ENCODE assay signal across 8 cellular contexts in genomic region chr11:64803846-64804345, GRCh38. TPM values are rescaled to one million over a fixed set of nuclear protein-coding genes. Genes with fewer than 3 reads are reported as not detected.
DNase-seq lines count a peak whose midpoint lies in the region; ATAC-seq, FAIRE-seq and TF ChIP-seq lines count a peak whose summit lies in the region.

No MANE protein-coding gene starts in this region.

- no peaks in the 10 kb centered on the region for H3K9me3 Mint-ChIP-seq in activated T-cell treated with anti-CD3 and anti-CD28 coated beads, Interleukin-2, amount 50 U/mL, for 72 hours
- H3K9me3 Mint-ChIP-seq in MCF 10A (ENCODE audit: unreplicated experiment), result no peaks in the 10 kb centered on the region

- intact Hi-C loops in MCF 10A (cut with micrococcal nuclease), result loop anchor here (2.0 kb wide), 1 partner anchor 41 kb away; the partner anchor contains the start of gene CDC42BPG
- intact Hi-C loops in lower leg skin (cut with DNase I; ENCODE audit: low total_unique reads), result no loop called here

- TF ChIP-seq CTCF in MCF 10A (IDR thresholded peaks at IDR 0.05; ENCODE audit: unreplicated experiment) (no peak), lower leg skin (IDR thresholded peaks at IDR 0.05) (no peak)

- H3K4me1 Mint-ChIP-seq in activated T-cell treated with anti-CD3 and anti-CD28 coated beads, Interleukin-2, amount 50 U/mL, for 72 hours (ENCODE audit: low read depth), result peaks cover 27% of the 10 kb centered on the region
- H3K4me1 Mint-ChIP-seq in MCF 10A (ENCODE audit: insufficient read depth, unreplicated experiment), result peaks cover 10% of the 10 kb centered on the region

- peak overlapping the region; percentile 91 for H3K27ac Mint-ChIP-seq in activated T-cell treated with anti-CD3 and anti-CD28 coated beads, Interleukin-2, amount 50 U/mL, for 72 hours
- H3K27ac Mint-ChIP-seq in MCF 10A (ENCODE audit: low read depth, unreplicated experiment), result peak overlapping the region; percentile 81

- 36 to 41% methylated on average over 15 of the region's 15 CpGs for WGBS in lower leg skin, 2 donors
- 38% methylated on average over 15 of the region's 15 CpGs for WGBS in urinary bladder

- CTCF ChIA-PET in MCF 10A (lab: Yijun Ruan, JAX), result interaction anchor here (0.5 to 1.5 kb wide), 6 partner anchors 22 to 203 kb away, joined by 3 to 7 read pairs (median 4); no protein-coding TSS in a partner anchor

- H3K27me3 Mint-ChIP-seq in activated T-cell treated with anti-CD3 and anti-CD28 coated beads, Interleukin-2, amount 50 U/mL, for 72 hours (ENCODE audit: low read depth), result no peaks in the 10 kb centered on the region
- H3K27me3 Mint-ChIP-seq in MCF 10A (ENCODE audit: insufficient read depth, unreplicated experiment), result no peaks in the 10 kb centered on the region

- no peaks in the 10 kb centered on the region for H3K4me1 ChIP-seq in urinary bladder (ENCODE audit: insufficient read depth)

- POLR2A ChIA-PET in MCF 10A (lab: Yijun Ruan, JAX), result interaction anchor here (0.7 to 2.4 kb wide), 9 partner anchors 10 to 81 kb away, joined by 3 to 9 read pairs (median 5); partner anchors contain the start of gene SF1

- TF ChIP-seq POLR2A in lower leg skin (IDR thresholded peaks at IDR 0.05), result no peak
- TF ChIP-seq POLR2A in GM12891 (IDR thresholded peaks at IDR 0.05; ENCODE audit: low read depth, low read length), result no peak

- peak overlapping the region; percentile 38 for H3K27ac ChIP-seq in urinary bladder (ENCODE audit: low read depth)

- H3K4me3 ChIP-seq in lower leg skin (ENCODE audit: low read depth, poor library complexity, severe bottlenecking), result peak overlapping the region; percentile 40
- peak overlapping the region; percentile 60 for H3K4me3 ChIP-seq in urinary bladder (ENCODE audit: low read depth, low read length)

- BruUV-seq in MCF 10A (replicated peaks; lab: Mats Ljungman, UMichigan), result TSS peak; percentile 61

- no peak for FAIRE-seq in GM12891 (lab: Jason Lieb, UNC)

- ATAC-seq in activated T-cell treated with anti-CD3 and anti-CD28 coated beads, Interleukin-2, amount 50 U/mL, for 72 hours (replicated peaks in 1 of 2), result no peak
- no peak for ATAC-seq in GM19452 (IDR thresholded peaks at IDR 0.05; ENCODE audit: unreplicated experiment)

- H3K36me3 ChIP-seq in urinary bladder (ENCODE audit: insufficient read depth), result no peaks in the 10 kb centered on the region

- peaks cover 2 to 6% of the 10 kb centered on the region in 2 donors for H3K36me3 Mint-ChIP-seq in activated T-cell treated with anti-CD3 and anti-CD28 coated beads, Interleukin-2, amount 50 U/mL, for 72 hours (ENCODE audit: insufficient read depth in 2 of 2)
- H3K36me3 Mint-ChIP-seq in MCF 10A (ENCODE audit: insufficient read depth, unreplicated experiment), result peaks cover 25% of the 10 kb centered on the region

- H3K4me3 Mint-ChIP-seq in activated T-cell treated with anti-CD3 and anti-CD28 coated beads, Interleukin-2, amount 50 U/mL, for 72 hours, result peak overlapping the region; percentile 86 to 93
- peak overlapping the region; percentile 88 for H3K4me3 Mint-ChIP-seq in MCF 10A (ENCODE audit: unreplicated experiment)

- DNase-seq in activated T-cell treated with anti-CD3 and anti-CD28 coated beads, Interleukin-2, amount 50 U/mL, for 72 hours, result no peak
- DNase-seq in activated T-cell treated with anti-CD3 and anti-CD28 coated beads for 4 hours, result no peak
- DNase-seq in MCF 10A (ENCODE audit: unreplicated experiment), result no peak
- DNase-seq in lower leg skin (ENCODE audit: low spot score in 2 of 2), result no peak
- DNase-seq in GM12891 (ENCODE audit: insufficient read length, low spot score), result no peak
- no peak for DNase-seq in NOMO-1 treated with dmso at 0.1 percent for 144 hours (lab: John Stamatoyannopoulos, UW; ENCODE audit: unreplicated experiment)

TF ChIP-seq in GM12891, 5 proteins besides CTCF, POLR2A, EP300 and RAD21:
- TF ChIP-seq PAX5 (IDR thresholded peaks at IDR 0.05; ENCODE audit: insufficient read depth, low read length, severe bottlenecking) (no peak), POLR2AphosphoS5 (IDR thresholded peaks at IDR 0.05; ENCODE audit: low read depth, low read length) (no peak), POU2F2 (IDR thresholded peaks at IDR 0.05; ENCODE audit: low read depth, low read length) (no peak), TAF1 (IDR thresholded peaks at IDR 0.05; ENCODE audit: low read depth, low read length) (no peak), SPI1 (IDR thresholded peaks at IDR 0.05; ENCODE audit: low read depth, low read length) (no peak)

RNA-seq across cellular contexts. Expression of gene MAP4K2, which starts 0.9 kb away (rescaled TPM):
- total RNA-seq in activated T-cell treated with anti-CD3 and anti-CD28 coated beads, Interleukin-2, amount 50 U/mL, for 72 hours, result 10 to 100 TPM; 74.7 to 84.5 TPM
- total RNA-seq in MCF 10A (2022), result 4.9 and 6.8 TPM in 2 replicates
- total RNA-seq in lower leg skin, result 10 to 100 TPM in 3 of 4 donors, 1 to 10 TPM in 1; 9.3 to 29.8 (median 19.5) TPM
- 11.7 TPM for total RNA-seq in urinary bladder
- polyA plus RNA-seq in urinary bladder, result 13.9 TPM
- 30.2 TPM for polyA plus RNA-seq in GM12891 (2012; ENCODE audit: low read depth, missing spikeins)

RNA-seq across cellular contexts. Expression of gene MEN1, which starts 6.5 kb away (rescaled TPM):
- 10 to 100 TPM; 33.8 to 36.3 TPM for total RNA-seq in activated T-cell treated with anti-CD3 and anti-CD28 coated beads, Interleukin-2, amount 50 U/mL, for 72 hours
- total RNA-seq in MCF 10A (2022) (29.2 and 33.1 TPM in 2 replicates), lower leg skin (10 to 100 TPM; 20.5 to 42.7 (median 32.2) TPM), urinary bladder (11.3 TPM)
- polyA plus RNA-seq in urinary bladder, result 17.4 TPM
- 16.2 TPM for polyA plus RNA-seq in GM12891 (2012; ENCODE audit: low read depth, missing spikeins)

RNA-seq across cellular contexts. Expression of gene SF1, which starts 25.6 kb away (rescaled TPM):
- 100 to 1,000 TPM; 332 to 337 TPM for total RNA-seq in activated T-cell treated with anti-CD3 and anti-CD28 coated beads, Interleukin-2, amount 50 U/mL, for 72 hours
- total RNA-seq in MCF 10A (2022) (446 and 503 TPM in 2 replicates), lower leg skin (100 to 1,000 TPM; 130 to 327 (median 178) TPM), urinary bladder (111 TPM)
- polyA plus RNA-seq in urinary bladder, result 115 TPM
- polyA plus RNA-seq in GM12891 (2012; ENCODE audit: low read depth, missing spikeins), result 141 TPM

RNA-seq across cellular contexts. Expression of gene CDC42BPG, which starts 40.6 kb away (rescaled TPM):
- total RNA-seq in activated T-cell treated with anti-CD3 and anti-CD28 coated beads, Interleukin-2, amount 50 U/mL, for 72 hours, result 1 to 10 TPM; 1.1 to 1.5 TPM
- total RNA-seq in MCF 10A (2022) (3.0 and 3.7 TPM in 2 replicates), lower leg skin (10 to 100 TPM; 40.3 to 81.3 (median 50.1) TPM), urinary bladder (4.3 TPM)
- polyA plus RNA-seq in urinary bladder, result 3.2 TPM
- 0.36 TPM for polyA plus RNA-seq in GM12891 (2012; ENCODE audit: low read depth, missing spikeins)

RNA-seq across cellular contexts. Expression of gene PYGM, which starts 44.1 kb away (rescaled TPM):
- total RNA-seq in activated T-cell treated with anti-CD3 and anti-CD28 coated beads, Interleukin-2, amount 50 U/mL, for 72 hours, result 1 to 10 TPM; 4.0 to 4.5 TPM
- total RNA-seq in MCF 10A (2022), result 0.09 and 0.10 TPM in 2 replicates
- 1 to 10 TPM in 1 of 4 donors, under 1 TPM in 3; 0.11 to 2.0 (median 0.44) TPM for total RNA-seq in lower leg skin
- 15.1 TPM for total RNA-seq in urinary bladder
- polyA plus RNA-seq in urinary bladder, result 33.6 TPM
- polyA plus RNA-seq in GM12891 (2012; ENCODE audit: low read depth, missing spikeins), result 0.23 TPM
